Comparison of ENCODE assay signal across 32 cellular contexts in the genomic region with DNA sequence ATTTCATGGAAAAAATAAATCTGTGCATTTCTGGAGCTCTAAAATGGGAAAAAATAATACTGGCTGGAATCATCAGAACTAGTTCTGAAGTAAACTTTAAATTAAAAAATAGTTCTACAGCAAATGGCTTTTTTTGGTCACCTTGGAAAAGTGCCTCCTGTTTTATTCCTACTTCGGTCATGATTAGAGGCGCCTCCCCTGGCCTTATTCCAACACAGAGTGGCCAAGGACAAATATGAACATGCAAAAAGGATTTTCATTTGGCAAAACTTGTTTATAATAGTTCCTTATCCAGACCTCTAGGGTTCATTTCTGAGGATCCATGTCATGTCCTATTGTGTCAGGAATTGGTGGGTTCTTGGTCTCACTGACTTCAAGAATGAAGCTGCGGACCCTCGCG. TPM values are rescaled to one million over a fixed set of nuclear protein-coding genes. Genes with fewer than 3 reads are reported as not detected.
DNase-seq lines count a peak whose midpoint lies in the region; TF ChIP-seq lines count a peak whose summit lies in the region.
"Had no signal": no experiment of that assay in that cellular context is flagged by ENCODE, and none has a peak within 500 bp of the region (broad histone marks: within the 10 kb centered on the region; RNA-seq: fewer than 3 reads in every experiment).

No MANE protein-coding gene starts in this region.

- H3K27ac ChIP-seq in adrenal gland = no peak overlapping the region
- no peak overlapping the region for H3K27ac ChIP-seq in testis
- no peak overlapping the region for H3K27ac ChIP-seq in CD4-positive, alpha-beta memory T cell (ENCODE audit: low read depth, low read length)
- H3K27ac ChIP-seq: 22Rv1; A549; BLaER1; BLaER1 treated with 17β-estradiol and CSF1 and Interleukin-3, amounts not matched to agents 10 nM and 100 nM; C4-2B had no signal

- H3K9me3 ChIP-seq in adrenal gland (replicated peaks in 1 of 3) = no peaks in the 10 kb centered on the region
- no peaks in the 10 kb centered on the region for H3K9me3 ChIP-seq in testis
- no peaks in the 10 kb centered on the region for H3K9me3 ChIP-seq in CD4-positive, alpha-beta memory T cell (ENCODE audit: control insufficient read depth in 1 of 2, low read length in 2 of 2)
- H3K9me3 ChIP-seq: A549, BE2C, Caco-2 had no signal

- H3K27me3 ChIP-seq in adrenal gland (no peaks in the 10 kb centered on the region), testis (no peaks in the 10 kb centered on the region)
- no peaks in the 10 kb centered on the region for H3K27me3 ChIP-seq in CD4-positive, alpha-beta memory T cell (ENCODE audit: insufficient read depth, low read length)
- H3K27me3 ChIP-seq: BE2C had no signal

- H3K27ac Mint-ChIP-seq in CD4-positive, alpha-beta memory T cell = no peak overlapping the region
- H3K27ac Mint-ChIP-seq: B cell; CD14-positive monocyte; CD4-positive, alpha-beta T cell; CD4-positive, CD25-positive, alpha-beta regulatory T cell; CD8-positive, alpha-beta memory T cell; CD8-positive, alpha-beta T cell had no signal

- H3K9me3 Mint-ChIP-seq in CD4-positive, alpha-beta memory T cell = no peaks in the 10 kb centered on the region
- H3K9me3 Mint-ChIP-seq: CD4-positive, alpha-beta T cell; CD8-positive, alpha-beta memory T cell; CD8-positive, alpha-beta T cell had no signal

- POLR2A ChIA-PET in CD4-positive, alpha-beta memory T cell (lab: Charles Lee; ENCODE audit: partially characterized antibody) = no interaction called here

- H3K27me3 Mint-ChIP-seq in CD4-positive, alpha-beta memory T cell = no peaks in the 10 kb centered on the region
- H3K27me3 Mint-ChIP-seq: B cell; CD4-positive, alpha-beta T cell; CD4-positive, CD25-positive, alpha-beta regulatory T cell had no signal

- intact Hi-C loops in adrenal gland (cut with DNase I) = loop anchor here in 1 of 2 donors (10.0 kb wide), 1 partner anchor 514 kb away; no protein-coding TSS in a partner anchor
- intact Hi-C loops in testis (cut with DNase I; ENCODE audit: low total_unique reads) = no loop called here
- intact Hi-C loops in CD4-positive, alpha-beta memory T cell (cut with micrococcal nuclease) = no loop called here

- no peak for TF ChIP-seq CTCF in adrenal gland (IDR thresholded peaks at IDR 0.05)
- no peak for TF ChIP-seq CTCF in testis (IDR thresholded peaks at IDR 0.05)

- DNase-seq in adrenal gland = peak in 5 of 7 donors; percentile 35 to 60 (median 42)
- DNase-seq in testis = peak; percentile 61
- no peak for DNase-seq in CD4-positive, alpha-beta memory T cell
- no peak for DNase-seq in stimulated activated CD4-positive, alpha-beta T cell treated with anti-CD3 and anti-CD28 coated beads, Interleukin-15, amount 100 ng/mL, for 24 hours
- DNase-seq: 8988T; ACHN; AML-193; BE2C; C1 segment of cervical spinal cord; Caco-2; Calu3; CD4-positive, alpha-beta T cell; CD4-positive, CD25-positive, alpha-beta regulatory T cell; CD8-positive, alpha-beta memory T cell; CD8-positive, alpha-beta T cell; COR-L47; DMS 273 treated with DMSO at 0.1 percent for 48 hours; DMS153; DMS53; DMS79; DMS79 treated with DMSO at 0.1 percent for 48 hours; DND-41; EL had no signal

- CTCF ChIA-PET in CD4-positive, alpha-beta memory T cell (lab: Charles Lee; ENCODE audit: partially characterized antibody) = interaction anchor here (1.0 to 5.6 kb wide), 2 partner anchors 27 to 61 kb away, joined by 3 to 34 read pairs; no protein-coding TSS in a partner anchor

- no peaks in the 10 kb centered on the region for H3K4me1 Mint-ChIP-seq in CD4-positive, alpha-beta memory T cell
- H3K4me1 Mint-ChIP-seq: B cell; CD14-positive monocyte; CD4-positive, CD25-positive, alpha-beta regulatory T cell; CD8-positive, alpha-beta memory T cell had no signal

- WGBS in adrenal gland, 4 donors = 13 to 74% (median 60%) methylated on average over 2 to 5 of the region's 5 CpGs
- 10 to 17% methylated on average over 2 to 5 of the region's 5 CpGs for WGBS in testis, 2 donors

- no peaks in the 10 kb centered on the region for H3K4me1 ChIP-seq in adrenal gland (replicated peaks in 1 of 2)
- no peaks in the 10 kb centered on the region for H3K4me1 ChIP-seq in testis
- H3K4me1 ChIP-seq in CD4-positive, alpha-beta memory T cell (ENCODE audit: insufficient read depth, low read length) = no peaks in the 10 kb centered on the region
- H3K4me1 ChIP-seq: A549; BE2C; BLaER1; BLaER1 treated with 17β-estradiol and CSF1 and Interleukin-3, amounts not matched to agents 10 nM and 100 nM; Caco-2 had no signal

- H3K36me3 ChIP-seq in adrenal gland (replicated peaks in 1 of 2) (no peaks in the 10 kb centered on the region), testis (ENCODE audit: low read depth, missing control alignments) (no peaks in the 10 kb centered on the region)
- H3K36me3 ChIP-seq in CD4-positive, alpha-beta memory T cell (ENCODE audit: insufficient read depth, low read length) = no peaks in the 10 kb centered on the region
- H3K36me3 ChIP-seq: BE2C; BLaER1; BLaER1 treated with 17β-estradiol and CSF1 and Interleukin-3, amounts not matched to agents 10 nM and 100 nM had no signal

- H3K36me3 Mint-ChIP-seq in CD4-positive, alpha-beta memory T cell = no peaks in the 10 kb centered on the region
- H3K36me3 Mint-ChIP-seq: CD14-positive monocyte; CD4-positive, CD25-positive, alpha-beta regulatory T cell; CD8-positive, alpha-beta memory T cell; CD8-positive, alpha-beta T cell had no signal

- H3K4me3 Mint-ChIP-seq in CD4-positive, alpha-beta memory T cell = no peak overlapping the region
- H3K4me3 Mint-ChIP-seq: B cell; CD14-positive monocyte; CD4-positive, alpha-beta T cell; CD4-positive, CD25-positive, alpha-beta regulatory T cell; CD8-positive, alpha-beta memory T cell; CD8-positive, alpha-beta T cell had no signal

- no peak overlapping the region for H3K4me3 ChIP-seq in adrenal gland
- no peak overlapping the region for H3K4me3 ChIP-seq in testis
- no peak overlapping the region for H3K4me3 ChIP-seq in CD4-positive, alpha-beta memory T cell (ENCODE audit: low read length in 2 of 2)
- H3K4me3 ChIP-seq: A549; BLaER1; BLaER1 treated with 17β-estradiol and CSF1 and Interleukin-3, amounts not matched to agents 10 nM and 100 nM had no signal

- no peak for TF ChIP-seq POLR2A in adrenal gland (IDR thresholded peaks at IDR 0.05)
- no peak for TF ChIP-seq POLR2A in testis (IDR thresholded peaks at IDR 0.05)

RNA-seq across cellular contexts. Expression of gene KLF8, which starts 11.1 kb away (rescaled TPM):
- total RNA-seq in adrenal gland (1 to 10 TPM; 2.7 to 6.6 (median 4.5) TPM), testis (10 to 100 TPM; 11.7 to 21.4 TPM)
- polyA plus RNA-seq in adrenal gland (1 to 10 TPM; 2.5 to 5.9 (median 3.6) TPM), testis (ENCODE audit: insufficient read depth, low read depth, low replicate concordance) (8.0 TPM)
- total RNA-seq in CD4-positive, alpha-beta memory T cell = 1 to 10 TPM; 5.4 to 7.0 TPM
- polyA plus RNA-seq in CD4-positive, alpha-beta memory T cell = 1 to 10 TPM; 3.7 to 4.1 TPM
- total RNA-seq: A172, A673 had no signal

Comparison
In these comparisons a context has a peak if more than half of its experiments do, and no peak if none do; other contexts are left out.
1. DNase-seq: peak in adrenal gland (5 of 7) and testis (single experiment); none in CD4-positive, alpha-beta memory T cell (0 of 5) and stimulated activated CD4-positive, alpha-beta T cell treated with anti-CD3 and anti-CD28 coated beads, Interleukin-15, amount 100 ng/mL, for 24 hours (single experiment).